Comparison of ENCODE assay signal across 2 cellular contexts in the genomic region with DNA sequence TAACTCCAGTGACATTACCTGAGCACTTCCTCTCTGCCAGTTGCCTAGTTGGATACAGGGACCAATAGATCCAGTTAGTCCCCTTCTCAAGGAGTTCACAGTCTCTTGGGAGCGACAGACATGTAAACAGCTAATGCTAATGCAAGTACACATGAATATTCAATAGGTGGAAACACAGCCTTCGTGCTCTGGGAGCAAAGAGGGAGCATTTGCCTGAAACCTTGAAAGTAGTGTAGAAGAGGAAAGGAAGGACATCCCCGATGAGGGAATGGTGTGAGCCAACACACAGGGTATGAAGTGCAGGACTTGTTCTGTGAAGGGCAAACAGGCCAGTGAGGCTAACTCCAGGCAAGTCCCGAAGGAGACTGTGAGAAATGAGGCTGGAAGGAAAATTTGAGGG.
TF ChIP-seq lines count a peak whose summit lies in the region.

No MANE protein-coding gene starts in this region.

TF ChIP-seq in SK-N-SH, 30 proteins besides CTCF, POLR2A, EP300 and RAD21 (continued from another document):
- no peak for TF ChIP-seq TEAD4 (IDR thresholded peaks at IDR 0.05; ENCODE audit: borderline replicate concordance, insufficient read depth)
- TF ChIP-seq MEF2A (IDR thresholded peaks at IDR 0.05; ENCODE audit: borderline replicate concordance, low read depth), result no peak
- TF ChIP-seq CHD2 (IDR thresholded peaks at IDR 0.05; ENCODE audit: low read length, partially characterized antibody), result no peak
- no peak for TF ChIP-seq FOSL2 (IDR thresholded peaks at IDR 0.05; ENCODE audit: borderline replicate concordance, low read depth)
- TF ChIP-seq NFIC (IDR thresholded peaks at IDR 0.05; ENCODE audit: borderline replicate concordance), result no peak
- TF ChIP-seq GATA2 (CRISPR knock-in tag; IDR thresholded peaks at IDR 0.05), result no peak
- no peak for TF ChIP-seq FOXJ3 (CRISPR knock-in tag; IDR thresholded peaks at IDR 0.05)
- TF ChIP-seq NRF1 (IDR thresholded peaks at IDR 0.05; ENCODE audit: low read depth, low read length), result no peak
- TF ChIP-seq YY1 (IDR thresholded peaks at IDR 0.05; ENCODE audit: low read depth), result no peak
- TF ChIP-seq, protein P1, sequence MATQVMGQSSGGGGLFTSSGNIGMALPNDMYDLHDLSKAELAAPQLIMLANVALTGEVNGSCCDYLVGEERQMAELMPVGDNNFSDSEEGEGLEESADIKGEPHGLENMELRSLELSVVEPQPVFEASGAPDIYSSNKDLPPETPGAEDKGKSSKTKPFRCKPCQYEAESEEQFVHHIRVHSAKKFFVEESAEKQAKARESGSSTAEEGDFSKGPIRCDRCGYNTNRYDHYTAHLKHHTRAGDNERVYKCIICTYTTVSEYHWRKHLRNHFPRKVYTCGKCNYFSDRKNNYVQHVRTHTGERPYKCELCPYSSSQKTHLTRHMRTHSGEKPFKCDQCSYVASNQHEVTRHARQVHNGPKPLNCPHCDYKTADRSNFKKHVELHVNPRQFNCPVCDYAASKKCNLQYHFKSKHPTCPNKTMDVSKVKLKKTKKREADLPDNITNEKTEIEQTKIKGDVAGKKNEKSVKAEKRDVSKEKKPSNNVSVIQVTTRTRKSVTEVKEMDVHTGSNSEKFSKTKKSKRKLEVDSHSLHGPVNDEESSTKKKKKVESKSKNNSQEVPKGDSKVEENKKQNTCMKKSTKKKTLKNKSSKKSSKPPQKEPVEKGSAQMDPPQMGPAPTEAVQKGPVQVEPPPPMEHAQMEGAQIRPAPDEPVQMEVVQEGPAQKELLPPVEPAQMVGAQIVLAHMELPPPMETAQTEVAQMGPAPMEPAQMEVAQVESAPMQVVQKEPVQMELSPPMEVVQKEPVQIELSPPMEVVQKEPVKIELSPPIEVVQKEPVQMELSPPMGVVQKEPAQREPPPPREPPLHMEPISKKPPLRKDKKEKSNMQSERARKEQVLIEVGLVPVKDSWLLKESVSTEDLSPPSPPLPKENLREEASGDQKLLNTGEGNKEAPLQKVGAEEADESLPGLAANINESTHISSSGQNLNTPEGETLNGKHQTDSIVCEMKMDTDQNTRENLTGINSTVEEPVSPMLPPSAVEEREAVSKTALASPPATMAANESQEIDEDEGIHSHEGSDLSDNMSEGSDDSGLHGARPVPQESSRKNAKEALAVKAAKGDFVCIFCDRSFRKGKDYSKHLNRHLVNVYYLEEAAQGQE (IDR thresholded peaks at IDR 0.05; ENCODE audit: low read depth, low read length), result no peak
- TF ChIP-seq GABPA (IDR thresholded peaks at IDR 0.05; ENCODE audit: low read depth), result no peak
- TF ChIP-seq ELF1 (IDR thresholded peaks at IDR 0.05), result no peak
- TF ChIP-seq RFX5 (IDR thresholded peaks at IDR 0.05; ENCODE audit: low read length), result no peak
- TF ChIP-seq RCOR1 (IDR thresholded peaks at IDR 0.05; ENCODE audit: low read length), result no peak

TF ChIP-seq in SK-N-SH treated with all-trans-retinoic acid at 6 μM for 48 hours, 23 proteins besides CTCF, POLR2A, EP300 and RAD21 (continued from another document):
- TF ChIP-seq SNAI2 (CRISPR knock-in tag; IDR thresholded peaks at IDR 0.05) (no peak), ZNF70 (CRISPR knock-in tag; IDR thresholded peaks at IDR 0.05) (no peak), GLIS3 (CRISPR knock-in tag; IDR thresholded peaks at IDR 0.05) (no peak), ISL1 (CRISPR knock-in tag; IDR thresholded peaks at IDR 0.05) (no peak), OSR1 (CRISPR knock-in tag; IDR thresholded peaks at IDR 0.05) (no peak), BACH2 (CRISPR knock-in tag; IDR thresholded peaks at IDR 0.05; ENCODE audit: borderline replicate concordance) (no peak), TCF4 (CRISPR knock-in tag; IDR thresholded peaks at IDR 0.05; ENCODE audit: borderline replicate concordance) (no peak), ZNF565 (CRISPR knock-in tag; conservative IDR thresholded peaks at IDR 0.05; ENCODE audit: low read depth) (no peak)
- TF ChIP-seq, protein P2, sequence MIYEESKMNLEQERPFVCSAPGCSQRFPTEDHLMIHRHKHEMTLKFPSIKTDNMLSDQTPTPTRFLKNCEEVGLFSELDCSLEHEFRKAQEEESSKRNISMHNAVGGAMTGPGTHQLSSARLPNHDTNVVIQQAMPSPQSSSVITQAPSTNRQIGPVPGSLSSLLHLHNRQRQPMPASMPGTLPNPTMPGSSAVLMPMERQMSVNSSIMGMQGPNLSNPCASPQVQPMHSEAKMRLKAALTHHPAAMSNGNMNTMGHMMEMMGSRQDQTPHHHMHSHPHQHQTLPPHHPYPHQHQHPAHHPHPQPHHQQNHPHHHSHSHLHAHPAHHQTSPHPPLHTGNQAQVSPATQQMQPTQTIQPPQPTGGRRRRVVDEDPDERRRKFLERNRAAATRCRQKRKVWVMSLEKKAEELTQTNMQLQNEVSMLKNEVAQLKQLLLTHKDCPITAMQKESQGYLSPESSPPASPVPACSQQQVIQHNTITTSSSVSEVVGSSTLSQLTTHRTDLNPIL (CRISPR knock-in tag; IDR thresholded peaks at IDR 0.05; ENCODE audit: low read depth), result no peak
- TF ChIP-seq, protein P3, sequence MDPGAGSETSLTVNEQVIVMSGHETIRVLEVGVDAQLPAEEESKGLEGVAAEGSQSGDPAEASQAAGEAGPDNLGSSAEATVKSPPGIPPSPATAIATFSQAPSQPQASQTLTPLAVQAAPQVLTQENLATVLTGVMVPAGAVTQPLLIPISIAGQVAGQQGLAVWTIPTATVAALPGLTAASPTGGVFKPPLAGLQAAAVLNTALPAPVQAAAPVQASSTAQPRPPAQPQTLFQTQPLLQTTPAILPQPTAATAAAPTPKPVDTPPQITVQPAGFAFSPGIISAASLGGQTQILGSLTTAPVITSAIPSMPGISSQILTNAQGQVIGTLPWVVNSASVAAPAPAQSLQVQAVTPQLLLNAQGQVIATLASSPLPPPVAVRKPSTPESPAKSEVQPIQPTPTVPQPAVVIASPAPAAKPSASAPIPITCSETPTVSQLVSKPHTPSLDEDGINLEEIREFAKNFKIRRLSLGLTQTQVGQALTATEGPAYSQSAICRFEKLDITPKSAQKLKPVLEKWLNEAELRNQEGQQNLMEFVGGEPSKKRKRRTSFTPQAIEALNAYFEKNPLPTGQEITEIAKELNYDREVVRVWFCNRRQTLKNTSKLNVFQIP (CRISPR knock-in tag; IDR thresholded peaks at IDR 0.05; ENCODE audit: borderline replicate concordance, low read depth), result no peak
